Comparison of ENCODE assay signal across 12 cellular contexts in the genomic region with DNA sequence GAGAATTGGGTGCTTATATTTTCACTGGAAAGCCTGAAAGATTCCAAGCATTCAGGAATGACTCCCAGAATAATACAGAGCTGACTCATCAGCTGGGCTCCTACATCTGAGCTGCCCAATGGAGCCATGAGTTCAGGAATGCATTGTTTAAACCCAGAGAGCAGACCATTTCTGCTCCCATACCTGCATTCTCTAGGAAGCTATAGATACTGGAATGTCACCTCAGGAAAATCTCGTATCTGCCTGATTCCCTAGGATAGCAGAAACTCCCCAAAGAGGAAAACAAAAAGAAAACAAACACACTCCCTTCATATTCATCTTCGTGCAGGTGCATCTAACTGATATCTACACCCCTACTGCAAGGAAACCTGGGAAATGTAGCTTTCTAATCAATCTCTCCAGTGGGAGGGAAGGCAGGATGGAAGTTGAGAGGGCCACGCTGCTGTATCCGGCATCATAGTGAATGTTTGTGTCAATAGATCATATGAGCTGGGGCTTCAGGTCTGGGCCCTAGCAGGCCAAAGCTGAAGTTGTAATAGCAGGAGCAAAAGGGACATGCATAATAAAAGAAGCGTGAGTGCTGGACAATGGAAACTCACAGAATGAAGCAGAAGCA. TPM values are rescaled to one million over a fixed set of nuclear protein-coding genes. Genes with fewer than 3 reads are reported as not detected.
DNase-seq lines count a peak whose midpoint lies in the region; ATAC-seq and TF ChIP-seq lines count a peak whose summit lies in the region.
"Had no signal": no experiment of that assay in that cellular context is flagged by ENCODE, and none has a peak within 500 bp of the region (broad histone marks: within the 10 kb centered on the region; RNA-seq: fewer than 3 reads in every experiment).

No MANE protein-coding gene starts in this region.

- H3K4me1 ChIP-seq in heart left ventricle (peaks cover 0 to 43% (median 10%) of the 10 kb centered on the region in 12 donors), foreskin keratinocyte (peaks cover 29% of the 10 kb centered on the region), thoracic aorta (ENCODE audit: control insufficient read depth in 1 of 2, low read depth in 2 of 2) (peaks cover 20 to 56% of the 10 kb centered on the region in 2 donors)
- H3K4me1 ChIP-seq: thyroid gland had no signal

- DNase-seq in heart left ventricle: no peak
- DNase-seq in left ventricle myocardium superior: no peak
- DNase-seq in amniotic epithelial cell (ENCODE audit: low read depth): peak; percentile 69
- peak; percentile 62 to 77 for DNase-seq in foreskin keratinocyte
- DNase-seq in thoracic aorta (ENCODE audit: low spot score): no peak
- DNase-seq in cerebellar cortex (ENCODE audit: low spot score): no peak
- DNase-seq in superior temporal gyrus (ENCODE audit: extremely low spot score): no peak
- DNase-seq: NCI-H446 treated with DMSO at 0.1 percent for 48 hours; stimulated activated CD4-positive, alpha-beta T cell treated with anti-CD3 and anti-CD28 coated beads, Interleukin-4, amount 100 ng/mL, for 1 hour; thyroid gland had no signal

- intact Hi-C loops in heart left ventricle (cut with DNase I): loop anchor here in 8 of 10 donors (5.0 to 10.0 kb wide), 3 partner anchors 83 to 136 kb away; no protein-coding TSS in a partner anchor
- intact Hi-C loops in left ventricle myocardium superior (cut with micrococcal nuclease): loop anchor here (5.0 kb wide), 1 partner anchor 83 kb away; no protein-coding TSS in a partner anchor

- TF ChIP-seq CTCF in heart left ventricle (IDR thresholded peaks at IDR 0.05) (no peak), foreskin keratinocyte (conservative IDR thresholded peaks at IDR 0.05) (no peak), thoracic aorta (IDR thresholded peaks at IDR 0.05) (no peak)

- H3K36me3 ChIP-seq in heart left ventricle: no peaks in the 10 kb centered on the region
- no peaks in the 10 kb centered on the region for H3K36me3 ChIP-seq in thoracic aorta
- H3K36me3 ChIP-seq: thyroid gland had no signal

- TF ChIP-seq POLR2A in heart left ventricle (IDR thresholded peaks at IDR 0.05): no peak

- H3K27me3 ChIP-seq in heart left ventricle (no peaks in the 10 kb centered on the region), foreskin keratinocyte (no peaks in the 10 kb centered on the region), thoracic aorta (replicated peaks; ENCODE audit: insufficient read depth) (no peaks in the 10 kb centered on the region)
- H3K27me3 ChIP-seq: hepatocyte, thyroid gland had no signal

- H3K9me3 ChIP-seq in heart left ventricle: no peaks in the 10 kb centered on the region
- H3K9me3 ChIP-seq in thoracic aorta: no peaks in the 10 kb centered on the region
- H3K9me3 ChIP-seq: thyroid gland had no signal

- H3K4me3 ChIP-seq in heart left ventricle: no peak overlapping the region
- H3K4me3 ChIP-seq in thoracic aorta: peak overlapping the region; percentile 21
- H3K4me3 ChIP-seq: hepatocyte, thyroid gland had no signal

- no peak for ATAC-seq in heart left ventricle
- ATAC-seq in left ventricle myocardium superior: no peak
- peak; percentile 65 for ATAC-seq in foreskin keratinocyte
- ATAC-seq in thoracic aorta (ENCODE audit: insufficient number of reproducible peaks, low FRiP score, low read depth): peak; percentile 28
- no peak for ATAC-seq in activated CD4-positive, CD25-positive, alpha-beta regulatory T cell treated with anti-CD3 and anti-CD28 coated beads, Interleukin-2, amount 50 U/mL, for 24 hours

- H3K27ac ChIP-seq in heart left ventricle: peak overlapping the region in 9 of 12 donors; percentile 5 to 86 (median 65)
- no peak overlapping the region for H3K27ac ChIP-seq in foreskin keratinocyte
- peak overlapping the region; percentile 80 to 83 for H3K27ac ChIP-seq in thoracic aorta
- H3K27ac ChIP-seq: hepatocyte, thyroid gland had no signal

- 84 to 92% (median 88%) methylated on average over 5 of the region's 5 CpGs for WGBS in heart left ventricle, 4 donors

RNA-seq across cellular contexts. Expression of a gene that starts 8.2 kb away (rescaled TPM):
- total RNA-seq in heart left ventricle (10 to 100 TPM; 12.3 to 34.1 (median 20.3) TPM), left ventricle myocardium superior (21.1 TPM), foreskin keratinocyte (0.74 and 1.0 TPM in 2 replicates), thoracic aorta (10 to 100 TPM in 1 of 2 donors, 1 to 10 TPM in 1; 3.2 to 12.9 TPM)
- polyA plus RNA-seq in heart left ventricle (10 to 100 TPM in 1 of 2 donors, 1 to 10 TPM in 1; 5.1 to 10.5 TPM), foreskin keratinocyte (0.25 and 0.27 TPM in 2 replicates)

Comparison
In these comparisons a context has a peak if more than half of its experiments do, and no peak if none do; other contexts are left out.
1. ATAC-seq: peak in foreskin keratinocyte (single experiment) and thoracic aorta (single experiment); none in heart left ventricle (0 of 4), left ventricle myocardium superior (single experiment) and activated CD4-positive, CD25-positive, alpha-beta regulatory T cell treated with anti-CD3 and anti-CD28 coated beads, Interleukin-2, amount 50 U/mL, for 24 hours (0 of 2).
2. DNase-seq: peak in amniotic epithelial cell (single experiment) and foreskin keratinocyte (2 of 2); none in heart left ventricle (0 of 5), left ventricle myocardium superior (single experiment), thoracic aorta (single experiment), cerebellar cortex (single experiment) and superior temporal gyrus (single experiment).